20 cellular contexts compared by ENCODE assay signal in the genomic region with DNA sequence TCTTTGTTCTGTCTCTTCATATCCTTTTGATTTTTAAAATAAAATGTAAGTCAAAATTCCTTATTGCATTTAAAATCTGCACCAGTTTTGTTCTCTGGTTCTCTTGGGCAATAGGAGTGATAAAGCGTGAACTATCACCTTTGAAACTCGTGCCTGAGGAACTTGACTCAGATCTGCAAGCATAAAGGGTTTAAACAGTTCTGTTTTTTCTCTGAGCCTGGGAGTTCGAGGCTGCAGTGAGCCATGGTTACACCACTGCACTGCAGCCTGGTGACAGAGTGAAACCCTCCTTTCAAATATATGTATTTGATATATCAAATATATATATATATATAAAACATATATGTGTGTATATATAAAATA. TPM values are rescaled to one million over a fixed set of nuclear protein-coding genes. Genes with fewer than 3 reads are reported as not detected.
A peak's percentile ranks its signal among the peaks of the same experiment; 100 is the strongest.
DNase-seq lines count a peak whose midpoint lies in the region; ATAC-seq and TF ChIP-seq lines count a peak whose summit lies in the region.
"Had no signal": no experiment of that assay in that cellular context is flagged by ENCODE, and none has a peak within 500 bp of the region (broad histone marks: within the 10 kb centered on the region; RNA-seq: fewer than 3 reads in every experiment).

No MANE protein-coding gene starts in this region.

- peaks cover 12% of the 10 kb centered on the region for H3K27me3 Mint-ChIP-seq in T-helper 2 cell treated with Interferon-gamma antibody and Interleukin-4, amounts not matched to agents 5 μg/mL and 100 μg/mL, for 36 hours (ENCODE audit: low read depth)
- peaks cover 0 to 15% (median 0%) of the 10 kb centered on the region in 5 donors for H3K27me3 Mint-ChIP-seq in naive thymus-derived CD4-positive, alpha-beta T cell
- H3K27me3 Mint-ChIP-seq: activated naive CD4-positive, alpha-beta T cell treated with anti-CD3 and anti-CD28 coated beads, Interleukin-2, amount 50 U/mL, for 24 hours; CD4-positive, alpha-beta T cell; stimulated activated naive CD8-positive, alpha-beta T cell treated with anti-CD3 and anti-CD28 coated beads, Interleukin-15, Interleukin-2, amounts not matched to agents 100 ng/mL and 50 ng/mL, for 24 hours had no signal

- no peak overlapping the region for H3K9ac ChIP-seq in Loucy (ENCODE audit: low read depth, low read length, poor library complexity, severe bottlenecking)
- H3K9ac ChIP-seq: KMS-11 had no signal

- no peaks in the 10 kb centered on the region for H3K9me3 ChIP-seq in Loucy (ENCODE audit: insufficient read depth, low read depth, low read length)
- H3K9me3 ChIP-seq in naive thymus-derived CD4-positive, alpha-beta T cell (ENCODE audit: control insufficient read depth in 2 of 3, low read length in 3 of 3), result no peaks in the 10 kb centered on the region
- H3K9me3 ChIP-seq: upper lobe of right lung had no signal

- H3K4me3 Mint-ChIP-seq in T-helper 2 cell treated with Interferon-gamma antibody and Interleukin-4, amounts not matched to agents 5 μg/mL and 100 μg/mL, for 36 hours, result no peak overlapping the region
- peak overlapping the region in 2 of 10 donors; percentile 30 to 39 for H3K4me3 Mint-ChIP-seq in naive thymus-derived CD4-positive, alpha-beta T cell
- H3K4me3 Mint-ChIP-seq: CD4-positive, alpha-beta T cell; H9; stimulated activated naive CD8-positive, alpha-beta T cell treated with anti-CD3 and anti-CD28 coated beads, Interleukin-15, Interleukin-2, amounts not matched to agents 100 ng/mL and 50 ng/mL, for 24 hours had no signal

- no peak overlapping the region for H3K27ac ChIP-seq in naive thymus-derived CD4-positive, alpha-beta T cell (ENCODE audit: low read depth, low read length)
- H3K27ac ChIP-seq: KMS-11, upper lobe of right lung had no signal

- TF ChIP-seq CTCF in Loucy (conservative IDR thresholded peaks at IDR 0.05; ENCODE audit: low read length), result no peak

- H3K4me2 ChIP-seq in Loucy (ENCODE audit: low read depth, low read length, poor library complexity, severe bottlenecking), result no peak overlapping the region

- POLR2A ChIA-PET in naive thymus-derived CD4-positive, alpha-beta T cell (lab: Charles Lee), result interaction anchor here (0.5 to 0.6 kb wide), 2 partner anchors 59 to 571 kb away, joined by 3 read pairs; no protein-coding TSS in a partner anchor

- H3K36me3 Mint-ChIP-seq in T-helper 2 cell treated with Interferon-gamma antibody and Interleukin-4, amounts not matched to agents 5 μg/mL and 100 μg/mL, for 36 hours (ENCODE audit: low read depth), result peaks cover 8% of the 10 kb centered on the region
- H3K36me3 Mint-ChIP-seq in naive thymus-derived CD4-positive, alpha-beta T cell, result peaks cover 0 to 23% (median 0%) of the 10 kb centered on the region in 5 donors
- H3K36me3 Mint-ChIP-seq: activated naive CD4-positive, alpha-beta T cell treated with anti-CD3 and anti-CD28 coated beads, Interleukin-2, amount 50 U/mL, for 24 hours had no signal

- CTCF ChIA-PET in naive thymus-derived CD4-positive, alpha-beta T cell (lab: Charles Lee), result interaction anchor here (0.6 to 1.4 kb wide), 3 partner anchors 13 to 200 kb away, joined by 3 to 5 read pairs (median 4); no protein-coding TSS in a partner anchor

- no peaks in the 10 kb centered on the region for H3K27me3 ChIP-seq in Loucy (ENCODE audit: insufficient read depth, low read length, poor library complexity, severe bottlenecking)
- H3K27me3 ChIP-seq in naive thymus-derived CD4-positive, alpha-beta T cell (ENCODE audit: control insufficient read depth in 2 of 2, insufficient read depth in 2 of 2, low read length in 2 of 2), result no peaks in the 10 kb centered on the region
- H3K27me3 ChIP-seq: upper lobe of right lung had no signal

- no peaks in the 10 kb centered on the region for H3F3A ChIP-seq in Loucy (ENCODE audit: low read depth)

- no peak for ATAC-seq in naive thymus-derived CD4-positive, alpha-beta T cell
- no peak for ATAC-seq in esophagus mucosa
- ATAC-seq: Right ventricle myocardium inferior, upper lobe of right lung had no signal

- H3K4me1 Mint-ChIP-seq in T-helper 2 cell treated with Interferon-gamma antibody and Interleukin-4, amounts not matched to agents 5 μg/mL and 100 μg/mL, for 36 hours (ENCODE audit: low read depth), result peaks cover 31% of the 10 kb centered on the region
- peaks cover 14 to 41% (median 17%) of the 10 kb centered on the region in 7 donors for H3K4me1 Mint-ChIP-seq in naive thymus-derived CD4-positive, alpha-beta T cell

- H3K36me3 ChIP-seq in Loucy (ENCODE audit: insufficient read depth, low read length), result no peaks in the 10 kb centered on the region
- H3K36me3 ChIP-seq in naive thymus-derived CD4-positive, alpha-beta T cell (ENCODE audit: control insufficient read depth in 2 of 3, insufficient read depth in 3 of 3, low read length in 3 of 3), result no peaks in the 10 kb centered on the region
- H3K36me3 ChIP-seq: upper lobe of right lung had no signal

- H3K9me2 ChIP-seq in Loucy (replicated peaks; ENCODE audit: low read depth, low read length), result no peaks in the 10 kb centered on the region

- peak overlapping the region; percentile 57; the same call in 1 of the 2 replicates for H2AFZ ChIP-seq in Loucy (ENCODE audit: low read length)

- no peak overlapping the region for H3K4me3 ChIP-seq in Loucy (ENCODE audit: low read length, poor library complexity, severe bottlenecking)
- no peak overlapping the region for H3K4me3 ChIP-seq in naive thymus-derived CD4-positive, alpha-beta T cell (ENCODE audit: low read length)
- H3K4me3 ChIP-seq: upper lobe of right lung had no signal

- H3K27ac Mint-ChIP-seq in T-helper 2 cell treated with Interferon-gamma antibody and Interleukin-4, amounts not matched to agents 5 μg/mL and 100 μg/mL, for 36 hours, result peak overlapping the region; percentile 83
- H3K27ac Mint-ChIP-seq in naive thymus-derived CD4-positive, alpha-beta T cell, result peak overlapping the region in 5 of 9 donors; percentile 13 to 93 (median 89)
- H3K27ac Mint-ChIP-seq: activated naive CD4-positive, alpha-beta T cell treated with anti-CD3 and anti-CD28 coated beads, Interleukin-2, amount 50 U/mL, for 24 hours; H9 had no signal

- intact Hi-C loops in naive thymus-derived CD4-positive, alpha-beta T cell (cut with micrococcal nuclease), result no loop called here

- H3K4me1 ChIP-seq in Loucy (ENCODE audit: insufficient read depth, low read length, poor library complexity, severe bottlenecking), result no peaks in the 10 kb centered on the region
- H3K4me1 ChIP-seq in naive thymus-derived CD4-positive, alpha-beta T cell (ENCODE audit: control insufficient read depth in 2 of 2, insufficient read depth in 2 of 2, low read length in 2 of 2), result peaks cover 12 to 17% of the 10 kb centered on the region in 2 donors
- H3K4me1 ChIP-seq: upper lobe of right lung had no signal

- no peaks in the 10 kb centered on the region for H4K20me1 ChIP-seq in Loucy (ENCODE audit: insufficient read depth, low read length, poor library complexity, severe bottlenecking)

- H3K9me3 Mint-ChIP-seq in T-helper 2 cell treated with Interferon-gamma antibody and Interleukin-4, amounts not matched to agents 5 μg/mL and 100 μg/mL, for 36 hours, result peaks cover 11% of the 10 kb centered on the region
- H3K9me3 Mint-ChIP-seq in naive thymus-derived CD4-positive, alpha-beta T cell, result peaks cover 0 to 11% (median 0%) of the 10 kb centered on the region in 11 donors
- H3K9me3 Mint-ChIP-seq: activated naive CD4-positive, alpha-beta T cell treated with anti-CD3 and anti-CD28 coated beads, Interleukin-2, amount 50 U/mL, for 24 hours; CD4-positive, alpha-beta T cell; H9; stimulated activated naive CD8-positive, alpha-beta T cell treated with anti-CD3 and anti-CD28 coated beads, Interleukin-15, Interleukin-2, amounts not matched to agents 100 ng/mL and 50 ng/mL, for 24 hours had no signal

- H3K79me2 ChIP-seq in Loucy (ENCODE audit: insufficient read depth, low read length), result no peaks in the 10 kb centered on the region

- DNase-seq in T-helper 2 cell treated with Interferon-gamma antibody and Interleukin-4, amounts not matched to agents 5 μg/mL and 100 μg/mL, for 36 hours (ENCODE audit: low spot score), result no peak
- DNase-seq in T-helper 2 cell (no peak), amniotic epithelial cell (ENCODE audit: low read depth) (peak; percentile 63), HUDEP-2 (lab: John Stamatoyannopoulos, UW; ENCODE audit: unreplicated experiment in 76 of 76) (no peak), SIG-M5 (lab: John Stamatoyannopoulos, UW) (no peak)
- DNase-seq in naive thymus-derived CD4-positive, alpha-beta T cell, result no peak
- DNase-seq: activated CD4-positive, CD25-positive, alpha-beta regulatory T cell; activated CD8-positive, alpha-beta memory T cell treated with anti-CD3 and anti-CD28 coated beads, Interleukin-2, amount 50 U/mL, for 4 hours; CD4-positive, alpha-beta T cell; DND-41; H9; kidney glomerular epithelial cell; NCI-H146; upper lobe of right lung had no signal

RNA-seq across cellular contexts. Expression of a gene that starts 38.9 kb away (rescaled TPM):
- total RNA-seq in naive thymus-derived CD4-positive, alpha-beta T cell, result under 1 TPM; 0.20 to 0.60 (median 0.43) TPM
- polyA plus RNA-seq in naive thymus-derived CD4-positive, alpha-beta T cell, result under 1 TPM; 0.08 to 0.20 TPM
- total RNA-seq in esophagus mucosa, result 3.7 TPM
